ENCODE assay signal across 9 cellular contexts in genomic region chr10:96287392-96288105, GRCh38. TPM values are rescaled to one million over a fixed set of nuclear protein-coding genes. Genes with fewer than 3 reads are reported as not detected.
DNase-seq lines count a peak whose midpoint lies in the region; ATAC-seq and TF ChIP-seq lines count a peak whose summit lies in the region.
"Had no signal": no experiment of that assay in that cellular context is flagged by ENCODE, and none has a peak within 500 bp of the region (broad histone marks: within the 10 kb centered on the region; RNA-seq: fewer than 3 reads in every experiment).

No MANE protein-coding gene starts in this region.

- H3K36me3 ChIP-seq in breast epithelium (no peaks in the 10 kb centered on the region), gastrocnemius medialis (no peaks in the 10 kb centered on the region), tibial nerve (no peaks in the 10 kb centered on the region), WERI-Rb-1 (no peaks in the 10 kb centered on the region)

- H3K9me3 ChIP-seq in breast epithelium (no peaks in the 10 kb centered on the region), gastrocnemius medialis (no peaks in the 10 kb centered on the region), tibial nerve (no peaks in the 10 kb centered on the region), WERI-Rb-1 (ENCODE audit: severe bottlenecking) (no peaks in the 10 kb centered on the region)

- intact Hi-C loops in breast epithelium (cut with DNase I; ENCODE audit: low total_unique reads) (no loop called here), gastrocnemius medialis (cut with DNase I; ENCODE audit: low total_unique reads) (no loop called here)

- H3K27me3 ChIP-seq in breast epithelium (no peaks in the 10 kb centered on the region), gastrocnemius medialis (no peaks in the 10 kb centered on the region), tibial nerve (no peaks in the 10 kb centered on the region), WERI-Rb-1 (ENCODE audit: insufficient read depth, low read depth, severe bottlenecking) (no peaks in the 10 kb centered on the region)

- H3K27ac ChIP-seq in breast epithelium: peak overlapping the region; percentile 66 to 70
- peak overlapping the region in 3 of 4 donors; percentile 15 to 39 (median 29) for H3K27ac ChIP-seq in gastrocnemius medialis
- peak overlapping the region in 2 of 4 donors; percentile 10 to 65 for H3K27ac ChIP-seq in tibial nerve
- no peak overlapping the region for H3K27ac ChIP-seq in WERI-Rb-1

- H3K27ac Mint-ChIP-seq in IgD-negative memory B cell: peak overlapping the region; percentile 85 to 96 (median 92)

- 25 to 31% methylated on average over 6 of the region's 6 CpGs for WGBS in tibial nerve, 2 donors

- TF ChIP-seq EP300 in tibial nerve (IDR thresholded peaks at IDR 0.05): no peak

- no peaks in the 10 kb centered on the region for H3K27me3 Mint-ChIP-seq in IgD-negative memory B cell

- peak; percentile 55 for ATAC-seq in GM21528 (IDR thresholded peaks at IDR 0.05; ENCODE audit: low FRiP score, unreplicated experiment)
- ATAC-seq in gastrocnemius medialis: peak in 1 of 2 donors; percentile 39

- H3K4me1 Mint-ChIP-seq in IgD-negative memory B cell: peaks cover 43 to 62% (median 55%) of the 10 kb centered on the region in 3 donors

- H3K9me3 Mint-ChIP-seq in IgD-negative memory B cell: no peaks in the 10 kb centered on the region

- in situ Hi-C loops in gastrocnemius medialis (cut with MboI; ENCODE audit: low sequenced_read_pairs in 4 of 4): loop anchor here in 1 of 4 donors (25.0 kb wide), 1 partner anchor 250 kb away; the partner anchor contains the start of gene CCNJ

- TF ChIP-seq CTCF in GM12865 (IDR thresholded peaks at IDR 0.05; ENCODE audit: insufficient read depth, low read depth, low read length, missing control alignments) (no peak), breast epithelium (IDR thresholded peaks at IDR 0.05) (peak in 1 of 3 donors; percentile 16), gastrocnemius medialis (IDR thresholded peaks at IDR 0.05 in 4 of 5, conservative IDR thresholded peaks at IDR 0.05 in 1 of 5) (no peak), tibial nerve (IDR thresholded peaks at IDR 0.05) (no peak), WERI-Rb-1 (IDR thresholded peaks at IDR 0.05; ENCODE audit: low read depth, low read length) (no peak)

- H3K4me3 ChIP-seq in GM12865 (ENCODE audit: low read depth, low read length): peak overlapping the region; percentile 67
- no peak overlapping the region for H3K4me3 ChIP-seq in breast epithelium
- peak overlapping the region in 1 of 4 donors; percentile 13 for H3K4me3 ChIP-seq in gastrocnemius medialis
- no peak overlapping the region for H3K4me3 ChIP-seq in tibial nerve
- H3K4me3 ChIP-seq in WERI-Rb-1 (ENCODE audit: low read depth, low read length): no peak overlapping the region

- TF ChIP-seq POLR2A in breast epithelium (IDR thresholded peaks at IDR 0.05): no peak
- TF ChIP-seq POLR2A in gastrocnemius medialis (IDR thresholded peaks at IDR 0.05): no peak
- no peak for TF ChIP-seq POLR2A in tibial nerve (IDR thresholded peaks at IDR 0.05)

- H3K4me3 Mint-ChIP-seq in IgD-negative memory B cell: peak overlapping the region; percentile 81 to 93 (median 84)

- no peaks in the 10 kb centered on the region for H3K4me1 ChIP-seq in breast epithelium
- peaks cover 14% of the 10 kb centered on the region in 2 donors for H3K4me1 ChIP-seq in gastrocnemius medialis
- H3K4me1 ChIP-seq in tibial nerve: peaks cover 0 to 5% (median 0%) of the 10 kb centered on the region in 4 donors

- DNase-seq in GM12865 (ENCODE audit: low read depth) (peak; percentile 92), breast epithelium (ENCODE audit: low spot score in 2 of 2) (no peak), gastrocnemius medialis (no peak), tibial nerve (ENCODE audit: low spot score in 2 of 2) (no peak), GDM1 (lab: John Stamatoyannopoulos, UW) (no peak), WERI-Rb-1 (no peak)

- no peaks in the 10 kb centered on the region for H3K36me3 Mint-ChIP-seq in IgD-negative memory B cell

RNA-seq across cellular contexts. Expression of gene BLNK, which starts 16.2 kb away (rescaled TPM):
- 217 TPM for polyA plus RNA-seq in IgD-negative memory B cell
- total RNA-seq in breast epithelium: 10 to 100 TPM in 2 of 3 donors, 1 to 10 TPM in 1; 2.9 to 16.0 (median 13.4) TPM
- under 1 TPM in 2 of 4 donors, not detected in 2; 0.24 to 0.29 TPM for total RNA-seq in gastrocnemius medialis
- 10 to 100 TPM in 2 of 4 donors, 1 to 10 TPM in 1, under 1 TPM in 1; 0.59 to 16.4 (median 6.4) TPM for total RNA-seq in tibial nerve
- total RNA-seq: lung microvascular endothelial cell had no signal

RNA-seq across cellular contexts. Expression of gene DNTT, which starts 16.7 kb away (rescaled TPM):
- polyA plus RNA-seq in IgD-negative memory B cell: 0.10 TPM
- total RNA-seq in breast epithelium (not detected), gastrocnemius medialis (not detected), tibial nerve (not detected)
- total RNA-seq: lung microvascular endothelial cell had no signal
